22 cellular contexts compared by ENCODE assay signal in genomic region chr2:88711897-88712296, GRCh38. TPM values are rescaled to one million over a fixed set of nuclear protein-coding genes. Genes with fewer than 3 reads are reported as not detected.
DNase-seq lines count a peak whose midpoint lies in the region; ATAC-seq, FAIRE-seq and TF ChIP-seq lines count a peak whose summit lies in the region.
"Had no signal": no experiment of that assay in that cellular context is flagged by ENCODE, and none has a peak within 500 bp of the region (broad histone marks: within the 10 kb centered on the region; RNA-seq: fewer than 3 reads in every experiment).

No MANE protein-coding gene starts in this region.

- peaks cover 52% of the 10 kb centered on the region for H3K4me1 Mint-ChIP-seq in Calu3 (ENCODE audit: low read depth, unreplicated experiment)

- WGBS in pancreas, 2 donors: 88 to 90% methylated on average over 1 of the region's 1 CpG

- H3K4me1 ChIP-seq in Karpas-422 (ENCODE audit: low read length): 0 out of 2 replicates have a peak, but pooled peaks cover 3% of the 10 kb centered on the region
- H3K4me1 ChIP-seq in pancreas: peaks cover 13 to 25% (median 18%) of the 10 kb centered on the region in 3 donors

- peak in 3 of 4 donors; percentile 40 to 63 (median 45) for ATAC-seq in pancreas
- no peak for ATAC-seq in GM21367 (IDR thresholded peaks at IDR 0.05; ENCODE audit: unreplicated experiment)
- no peak for ATAC-seq in GM19035 (IDR thresholded peaks at IDR 0.05; ENCODE audit: unreplicated experiment)
- ATAC-seq: Panc1 had no signal

- peak overlapping the region; percentile 36; the same call in 1 of the 2 replicates for H3K27ac ChIP-seq in Karpas-422 (ENCODE audit: low read length)
- no peak overlapping the region for H3K27ac ChIP-seq in pancreas
- H3K27ac ChIP-seq: HL-60 had no signal

- no peaks in the 10 kb centered on the region for H3K36me3 Mint-ChIP-seq in Calu3 (ENCODE audit: insufficient read depth, unreplicated experiment)

- TF ChIP-seq CTCF in Calu3 (IDR thresholded peaks at IDR 0.05; ENCODE audit: unreplicated experiment) (no peak), epithelial cell of esophagus (IDR thresholded peaks at IDR 0.05; ENCODE audit: insufficient read depth, low read depth, low read length, missing control alignments) (no peak), pancreas (IDR thresholded peaks at IDR 0.05) (no peak)

- BruUV-seq in Calu3 (replicated peaks; lab: Mats Ljungman, UMichigan): no TSS peak

- intact Hi-C loops in Calu3 (cut with micrococcal nuclease; ENCODE audit: unreplicated experiment): no loop called here
- intact Hi-C loops in pancreas (cut with DNase I): no loop called here

- FAIRE-seq in pancreas (lab: Jason Lieb, UNC): no peak
- FAIRE-seq: G401.6 had no signal

- no peak overlapping the region for H3K27ac Mint-ChIP-seq in Calu3 (ENCODE audit: unreplicated experiment)

- no peak overlapping the region for H2AFZ ChIP-seq in Karpas-422 (ENCODE audit: low read length)

- no peak overlapping the region for H3K4me2 ChIP-seq in Karpas-422 (ENCODE audit: low read depth, low read length, poor library complexity, severe bottlenecking)

- H3K79me2 ChIP-seq in Karpas-422 (ENCODE audit: low read length): peaks cover 98% of the 10 kb centered on the region

- DNase-seq in Calu3 (peak; percentile 2), Karpas-422 (no peak), epithelial cell of esophagus (ENCODE audit: low read depth) (peak; percentile 52), pancreas (no peak), NCI-H2107 treated with DMSO at 0.1 percent for 48 hours (lab: John Stamatoyannopoulos, UW; ENCODE audit: unreplicated experiment) (no peak)
- DNase-seq: DMS153; H7; Kasumi-1; MV-4-11; NCI-H1105; NCI-H146; NCI-H1930; NCI-H446 treated with DMSO at 0.1 percent for 48 hours; NCI-H526; NCI-H82; NK-92 treated with Interleukin-12 subunit alpha and Interleukin-12 subunit beta, amount 100 ng/mL, for 24 hours; SHP77 treated with DMSO at 0.1 percent for 48 hours had no signal

- H3K9me2 ChIP-seq in Karpas-422 (replicated peaks; ENCODE audit: insufficient read depth, low read length): no peaks in the 10 kb centered on the region

- H3K36me3 ChIP-seq in Karpas-422 (ENCODE audit: insufficient read depth, low read length) (peaks cover 33% of the 10 kb centered on the region), pancreas (no peaks in the 10 kb centered on the region)

- H3K9ac ChIP-seq in Karpas-422 (ENCODE audit: low read length): no peak overlapping the region

- H3K9me3 ChIP-seq in Karpas-422 (ENCODE audit: low read length) (no peaks in the 10 kb centered on the region; the same call in 1 of the 2 replicates), pancreas (no peaks in the 10 kb centered on the region)

- no peak overlapping the region for H3K4me3 Mint-ChIP-seq in Calu3 (ENCODE audit: low read depth, unreplicated experiment)

- H3K27me3 ChIP-seq in Karpas-422 (ENCODE audit: low read length) (no peaks in the 10 kb centered on the region), pancreas (no peaks in the 10 kb centered on the region)

- H4K20me1 ChIP-seq in Karpas-422 (ENCODE audit: insufficient read depth, low read depth, low read length): no peaks in the 10 kb centered on the region

- H3K27me3 Mint-ChIP-seq in Calu3 (ENCODE audit: unreplicated experiment): no peaks in the 10 kb centered on the region

- CTCF ChIA-PET in Calu3 (lab: Charles Lee): no interaction called here

- H3K4me3 ChIP-seq in Karpas-422 (ENCODE audit: low read length) (no peak overlapping the region), epithelial cell of esophagus (ENCODE audit: low read length) (no peak overlapping the region), pancreas (no peak overlapping the region)

- H3K9me3 Mint-ChIP-seq in Calu3 (ENCODE audit: low read depth, unreplicated experiment): peaks cover 1% of the 10 kb centered on the region

RNA-seq across cellular contexts. Expression of gene RPIA, which starts 20.4 kb away (rescaled TPM):
- 23.3 and 23.8 TPM in 2 replicates for total RNA-seq in Calu3 (2022)
- 36.4 and 72.0 TPM in 2 replicates for total RNA-seq in Karpas-422 (2014; rRNA removed; shearing (Covaris generic); ENCODE audit: low replicate concordance)
- total RNA-seq in pancreas: 10 to 100 TPM in 4 of 6 donors, 1 to 10 TPM in 2; 8.5 to 11.4 (median 10.3) TPM
- polyA plus RNA-seq in pancreas: 10 to 100 TPM; 10.0 to 15.4 TPM

Comparison
In these comparisons a context has a peak if more than half of its experiments do, and no peak if none do; other contexts are left out.
1. DNase-seq: peak in Calu3 (single experiment) and epithelial cell of esophagus (single experiment); none in Karpas-422 (single experiment), pancreas (0 of 6) and NCI-H2107 treated with DMSO at 0.1 percent for 48 hours (single experiment).
2. ATAC-seq: peak in pancreas (3 of 4); none in GM21367 (single experiment) and GM19035 (single experiment).